Comparison of ENCODE assay signal across 11 cellular contexts in the genomic region with DNA sequence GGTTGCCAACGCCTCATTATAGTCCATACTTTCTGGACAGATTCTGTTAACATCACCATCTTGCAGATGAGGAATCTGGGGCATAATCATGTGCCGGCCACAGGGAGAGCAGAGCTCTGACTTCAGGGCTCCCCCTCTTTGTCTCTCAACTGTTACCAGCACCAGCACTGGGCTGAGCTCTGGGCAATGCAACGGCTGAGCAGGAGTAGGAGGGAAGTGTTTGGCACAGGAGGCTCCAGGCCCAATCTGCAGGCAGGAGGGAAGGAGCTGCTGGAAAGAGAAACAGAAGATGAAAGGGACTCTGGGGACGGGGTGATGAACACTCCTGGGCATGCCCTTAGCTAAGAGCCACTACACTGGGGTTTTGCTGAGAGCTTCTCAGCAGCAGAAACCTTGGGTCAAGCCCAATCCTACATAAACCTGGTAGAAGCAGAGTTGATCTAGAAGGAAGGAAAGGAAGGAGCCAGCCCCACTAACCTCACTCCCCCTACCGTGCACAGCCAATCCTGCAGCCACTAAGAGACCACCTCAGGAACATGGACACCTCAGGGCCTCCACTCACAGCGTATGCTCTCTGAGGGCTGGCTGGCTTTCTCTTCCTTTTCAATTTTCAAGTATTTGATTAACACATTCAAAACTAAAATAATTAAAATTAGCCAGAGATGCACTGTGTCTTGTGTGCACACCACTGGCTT.
DNase-seq lines count a peak whose midpoint lies in the region; ATAC-seq, FAIRE-seq and TF ChIP-seq lines count a peak whose summit lies in the region.
"Had no signal": no experiment of that assay in that cellular context is flagged by ENCODE, and none has a peak within 500 bp of the region (broad histone marks: within the 10 kb centered on the region; RNA-seq: fewer than 3 reads in every experiment).

No MANE protein-coding gene starts in this region.

- no peaks in the 10 kb centered on the region for H3K9me3 ChIP-seq in Karpas-422 (ENCODE audit: low read length)
- H3K9me3 ChIP-seq in astrocyte (ENCODE audit: insufficient read depth, low read depth, low read length) = no peaks in the 10 kb centered on the region
- H3K9me3 ChIP-seq in HAP-1 = no peaks in the 10 kb centered on the region
- H3K9me3 ChIP-seq: suprapubic skin had no signal

- no peaks in the 10 kb centered on the region for H3K79me2 ChIP-seq in Karpas-422 (ENCODE audit: low read length)
- H3K79me2 ChIP-seq in astrocyte (ENCODE audit: insufficient read depth, low read length) = no peaks in the 10 kb centered on the region

- FAIRE-seq in astrocyte (lab: Jason Lieb, UNC) = no peak

- POLR2A ChIA-PET in naive thymus-derived CD8-positive, alpha-beta T cell (lab: Charles Lee) = interaction anchor here (0.6 to 4.9 kb wide), 4 partner anchors 18 to 284 kb away, joined by 3 to 37 read pairs (median 16); a partner anchor contains a TSS

- H3K9me2 ChIP-seq in Karpas-422 (replicated peaks; ENCODE audit: insufficient read depth, low read length) = no peaks in the 10 kb centered on the region

- peak overlapping the region; percentile 4; the same call in 1 of the 2 replicates for H3K9ac ChIP-seq in Karpas-422 (ENCODE audit: low read length)
- no peak overlapping the region for H3K9ac ChIP-seq in astrocyte (ENCODE audit: low read length)

- peak; percentile 40 for TF ChIP-seq CTCF in GM12864 (IDR thresholded peaks at IDR 0.05; ENCODE audit: low read depth, low read length, missing control alignments)
- peak; percentile 31 for TF ChIP-seq CTCF in astrocyte (IDR thresholded peaks at IDR 0.05; ENCODE audit: insufficient read depth, low read depth, low read length)

- H3K9me3 Mint-ChIP-seq in astrocyte (ENCODE audit: unreplicated experiment) = no peaks in the 10 kb centered on the region
- H3K9me3 Mint-ChIP-seq in naive thymus-derived CD8-positive, alpha-beta T cell = no peaks in the 10 kb centered on the region

- peak overlapping the region; percentile 39; the same call in 1 of the 2 replicates for H2AFZ ChIP-seq in Karpas-422 (ENCODE audit: low read length)
- H2AFZ ChIP-seq in astrocyte (ENCODE audit: low read depth, low read length) = no peak overlapping the region

- peaks cover 19% of the 10 kb centered on the region for H3K27me3 Mint-ChIP-seq in astrocyte (ENCODE audit: low read depth, unreplicated experiment)
- H3K27me3 Mint-ChIP-seq in naive thymus-derived CD8-positive, alpha-beta T cell = peaks cover 0 to 9% (median 6%) of the 10 kb centered on the region in 5 donors

- DNase-seq in GM12864 (ENCODE audit: low read depth) = no peak
- DNase-seq in Karpas-422 = peak; percentile 75
- DNase-seq in astrocyte (ENCODE audit: low read depth) = no peak
- DNase-seq in naive thymus-derived CD8-positive, alpha-beta T cell = no peak
- no peak for DNase-seq in HAP-1 (ENCODE audit: low spot score in 2 of 2)
- DNase-seq in left lobe of liver (ENCODE audit: low spot score) = no peak
- DNase-seq in NCI-H146 treated with DMSO at 0.1 percent for 48 hours (lab: John Stamatoyannopoulos, UW; ENCODE audit: unreplicated experiment) = no peak
- DNase-seq: NCI-H2171 treated with DMSO at 0.1 percent for 48 hours; stimulated activated CD4-positive, alpha-beta T cell treated with anti-CD3 and anti-CD28 coated beads, Interleukin-12 subunit alpha, Interleukin-12 subunit beta, amount 100 ng/mL, for 4 hours; T-helper 9 cell had no signal

- H3K36me3 ChIP-seq in Karpas-422 (ENCODE audit: insufficient read depth, low read length) = no peaks in the 10 kb centered on the region
- H3K36me3 ChIP-seq in astrocyte (ENCODE audit: insufficient read depth, low read length) = no peaks in the 10 kb centered on the region
- H3K36me3 ChIP-seq in HAP-1 (replicated peaks) = no peaks in the 10 kb centered on the region
- H3K36me3 ChIP-seq: suprapubic skin had no signal

- H3K36me3 Mint-ChIP-seq in astrocyte (ENCODE audit: low read depth, unreplicated experiment) = peaks cover 5% of the 10 kb centered on the region
- H3K36me3 Mint-ChIP-seq in naive thymus-derived CD8-positive, alpha-beta T cell = no peaks in the 10 kb centered on the region

- no peaks in the 10 kb centered on the region for H3K27me3 ChIP-seq in Karpas-422 (ENCODE audit: low read length)
- peaks cover 6% of the 10 kb centered on the region for H3K27me3 ChIP-seq in astrocyte (ENCODE audit: insufficient read depth, low read length)
- H3K27me3 ChIP-seq in HAP-1 (ENCODE audit: low read depth) = no peaks in the 10 kb centered on the region
- H3K27me3 ChIP-seq: suprapubic skin had no signal

- peak overlapping the region; percentile 13 for H3K4me2 ChIP-seq in Karpas-422 (ENCODE audit: low read depth, low read length, poor library complexity, severe bottlenecking)
- no peak overlapping the region for H3K4me2 ChIP-seq in astrocyte (ENCODE audit: low read length)

- no peak overlapping the region for H3K4me3 ChIP-seq in GM12864 (ENCODE audit: low read depth, low read length)
- no peak overlapping the region for H3K4me3 ChIP-seq in Karpas-422 (ENCODE audit: low read length)
- no peak overlapping the region for H3K4me3 ChIP-seq in astrocyte (ENCODE audit: insufficient read depth, low read depth, low read length)
- no peak overlapping the region for H3K4me3 ChIP-seq in HAP-1
- H3K4me3 ChIP-seq: suprapubic skin had no signal

- H3K4me3 Mint-ChIP-seq in astrocyte (ENCODE audit: unreplicated experiment) = no peak overlapping the region
- no peak overlapping the region for H3K4me3 Mint-ChIP-seq in naive thymus-derived CD8-positive, alpha-beta T cell

- in situ Hi-C loops in HAP-1 (cut with MboI; ENCODE audit: low sequenced_read_pairs) = no loop called here

- H3K4me1 ChIP-seq in Karpas-422 (ENCODE audit: low read length) = peaks cover 46% of the 10 kb centered on the region
- H3K4me1 ChIP-seq in astrocyte (ENCODE audit: insufficient read depth, low read length) = peaks cover 5% of the 10 kb centered on the region
- no peaks in the 10 kb centered on the region for H3K4me1 ChIP-seq in HAP-1

- ATAC-seq in naive thymus-derived CD8-positive, alpha-beta T cell = peak; percentile 51 to 55
- no peak for ATAC-seq in left lobe of liver

- no peak overlapping the region for H3K27ac ChIP-seq in Karpas-422 (ENCODE audit: low read length)
- no peak overlapping the region for H3K27ac ChIP-seq in astrocyte (ENCODE audit: low read depth, low read length)
- H3K27ac ChIP-seq: suprapubic skin had no signal

- H4K20me1 ChIP-seq in Karpas-422 (ENCODE audit: insufficient read depth, low read depth, low read length) (no peaks in the 10 kb centered on the region), astrocyte (ENCODE audit: insufficient read depth, low read length) (no peaks in the 10 kb centered on the region)

- H3K4me1 Mint-ChIP-seq in astrocyte (ENCODE audit: low read depth, unreplicated experiment) = peaks cover 8% of the 10 kb centered on the region
- H3K4me1 Mint-ChIP-seq in naive thymus-derived CD8-positive, alpha-beta T cell = peaks cover 11 to 17% (median 13%) of the 10 kb centered on the region in 4 donors

- H3K27ac Mint-ChIP-seq in astrocyte (ENCODE audit: unreplicated experiment) = peak overlapping the region; percentile 72
- H3K27ac Mint-ChIP-seq in naive thymus-derived CD8-positive, alpha-beta T cell = peak overlapping the region in 4 of 10 donors; percentile 7 to 72 (median 42)
